Comparison of ENCODE assay signal across 15 cellular contexts in the genomic region with DNA sequence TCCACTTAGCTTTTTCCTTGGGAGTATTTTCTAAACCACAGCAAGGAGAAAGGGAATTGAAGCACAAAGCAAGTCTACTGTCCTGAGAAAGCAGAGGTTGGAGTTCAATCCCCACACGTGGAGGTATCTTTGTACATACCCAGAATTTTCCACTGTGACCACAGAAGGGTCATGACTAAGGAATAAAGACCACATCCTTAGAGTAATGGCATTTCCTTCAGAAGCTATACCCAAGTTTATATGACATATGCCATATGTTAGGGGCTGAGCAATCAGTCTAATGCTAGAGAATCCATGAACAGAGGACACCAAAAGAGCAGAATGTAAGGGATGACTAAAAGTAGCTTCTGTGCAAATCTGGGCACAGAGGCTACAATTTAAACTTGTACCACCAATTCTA. TPM values are rescaled to one million over a fixed set of nuclear protein-coding genes. Genes with fewer than 3 reads are reported as not detected.
DNase-seq lines count a peak whose midpoint lies in the region; ATAC-seq lines count a peak whose summit lies in the region.
"Had no signal": no experiment of that assay in that cellular context is flagged by ENCODE, and none has a peak within 500 bp of the region (broad histone marks: within the 10 kb centered on the region; RNA-seq: fewer than 3 reads in every experiment).

No MANE protein-coding gene starts in this region.

- H3K4me3 Mint-ChIP-seq in activated naive CD8-positive, alpha-beta T cell treated with anti-CD3 and anti-CD28 coated beads, Interleukin-2, amount 50 U/mL, for 24 hours = no peak overlapping the region
- H3K4me3 Mint-ChIP-seq in memory B cell = no peak overlapping the region
- H3K4me3 Mint-ChIP-seq: GM23338, naive B cell had no signal

- H3K9me3 Mint-ChIP-seq in activated naive CD8-positive, alpha-beta T cell treated with anti-CD3 and anti-CD28 coated beads, Interleukin-2, amount 50 U/mL, for 24 hours = no peaks in the 10 kb centered on the region
- no peaks in the 10 kb centered on the region for H3K9me3 Mint-ChIP-seq in memory B cell
- H3K9me3 Mint-ChIP-seq: GM23338, naive B cell had no signal

- peak overlapping the region; percentile 41 for H3K27ac Mint-ChIP-seq in activated naive CD8-positive, alpha-beta T cell treated with anti-CD3 and anti-CD28 coated beads, Interleukin-2, amount 50 U/mL, for 24 hours
- peak overlapping the region; percentile 14 for H3K27ac Mint-ChIP-seq in memory B cell
- H3K27ac Mint-ChIP-seq: GM23338 had no signal

- ATAC-seq in activated naive CD8-positive, alpha-beta T cell treated with anti-CD3 and anti-CD28 coated beads, Interleukin-2, amount 50 U/mL, for 24 hours = peak; percentile 93
- no peak for ATAC-seq in memory B cell (ENCODE audit: low read depth)
- ATAC-seq in GM18907 (IDR thresholded peaks at IDR 0.05; ENCODE audit: unreplicated experiment) = no peak
- ATAC-seq: GM23338, left lung had no signal

- H3K27me3 Mint-ChIP-seq in activated naive CD8-positive, alpha-beta T cell treated with anti-CD3 and anti-CD28 coated beads, Interleukin-2, amount 50 U/mL, for 24 hours = no peaks in the 10 kb centered on the region
- H3K27me3 Mint-ChIP-seq in memory B cell = no peaks in the 10 kb centered on the region
- H3K27me3 Mint-ChIP-seq: naive B cell had no signal

- DNase-seq in EH (ENCODE audit: low read depth) = peak; percentile 77
- peak; percentile 85 for DNase-seq in HT1080 (ENCODE audit: low read depth)
- DNase-seq in activated naive CD8-positive, alpha-beta T cell treated with anti-CD3 and anti-CD28 coated beads, Interleukin-2, amount 50 U/mL, for 24 hours = no peak
- no peak for DNase-seq in memory B cell (ENCODE audit: low spot score in 2 of 2)
- no peak for DNase-seq in DMS53 treated with DMSO at 0.1 percent for 48 hours (lab: John Stamatoyannopoulos, UW; ENCODE audit: unreplicated experiment)
- DNase-seq in activated CD4-positive, CD25-positive, alpha-beta regulatory T cell (lab: John Stamatoyannopoulos, UW) = no peak
- DNase-seq: erythroblast; hypothalamus; left lung; naive B cell; NCI-H2081 treated with DMSO at 0.1 percent for 48 hours; SHP77 treated with DMSO at 0.1 percent for 48 hours; stimulated activated CD4-positive, alpha-beta T cell treated with anti-CD3 and anti-CD28 coated beads, Interleukin-4, amount 100 ng/mL, for 1 hour had no signal

- H3K36me3 Mint-ChIP-seq in activated naive CD8-positive, alpha-beta T cell treated with anti-CD3 and anti-CD28 coated beads, Interleukin-2, amount 50 U/mL, for 24 hours (ENCODE audit: low read depth) = peaks cover 23% of the 10 kb centered on the region
- H3K36me3 Mint-ChIP-seq in memory B cell = peaks cover 17% of the 10 kb centered on the region

- peaks cover 49% of the 10 kb centered on the region for H3K4me1 Mint-ChIP-seq in activated naive CD8-positive, alpha-beta T cell treated with anti-CD3 and anti-CD28 coated beads, Interleukin-2, amount 50 U/mL, for 24 hours
- peaks cover 9% of the 10 kb centered on the region for H3K4me1 Mint-ChIP-seq in memory B cell
- H3K4me1 Mint-ChIP-seq: GM23338 had no signal

RNA-seq across cellular contexts. Expression of a gene that starts 46.4 kb away (rescaled TPM):
- total RNA-seq in HT1080 (2014; rRNA removed; shearing (Covaris generic)) = 39.7 and 44.9 TPM in 2 replicates
- polyA plus RNA-seq in HT1080 (2015; cell fraction: cytosol; rRNA removed) = 34.5 and 36.8 TPM in 2 replicates
- 20.8 and 27.9 TPM in 2 replicates for polyA plus RNA-seq in HT1080 (2015; cell fraction: nucleus; rRNA removed)

Comparison
In these comparisons a context has a peak if more than half of its experiments do, and no peak if none do; other contexts are left out.
1. DNase-seq: peak in EH (single experiment) and HT1080 (single experiment); none in activated naive CD8-positive, alpha-beta T cell treated with anti-CD3 and anti-CD28 coated beads, Interleukin-2, amount 50 U/mL, for 24 hours (single experiment), memory B cell (0 of 2), DMS53 treated with DMSO at 0.1 percent for 48 hours (single experiment) and activated CD4-positive, CD25-positive, alpha-beta regulatory T cell (0 of 4).